ENCODE assay signal across 2 cellular contexts in the genomic region with DNA sequence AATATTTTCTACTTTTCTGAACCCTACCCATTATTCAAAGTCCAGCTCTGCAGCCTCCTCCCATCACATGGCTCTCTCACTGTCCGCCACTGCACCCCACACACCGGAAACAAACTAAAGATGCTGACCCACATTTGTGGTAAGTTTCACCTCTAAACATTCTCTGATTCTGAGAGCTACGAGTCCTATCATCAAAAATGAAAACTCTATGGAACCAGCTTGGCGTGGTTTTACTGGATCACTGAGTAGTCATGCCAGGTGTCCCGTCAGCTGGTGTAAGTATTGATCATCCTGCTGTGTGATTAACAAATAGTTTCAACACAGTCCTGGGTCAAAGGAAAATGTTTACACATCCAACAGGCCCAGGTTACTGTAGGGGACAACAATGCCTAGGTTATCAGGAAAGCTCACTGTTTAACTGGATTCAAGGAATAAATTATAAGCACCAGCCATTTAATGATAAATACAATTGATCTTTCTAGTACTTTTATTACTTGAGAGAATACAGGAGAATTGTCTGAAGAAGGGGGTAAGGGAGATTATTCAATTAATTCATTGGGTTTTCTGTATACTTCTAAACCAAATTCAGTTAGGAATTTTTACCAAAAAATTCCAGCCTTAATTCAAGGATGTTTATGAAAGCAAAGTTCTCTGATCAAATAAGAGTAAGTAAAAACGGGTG.
TF ChIP-seq lines count a peak whose summit lies in the region.

No MANE protein-coding gene starts in this region.

TF ChIP-seq in HCT116, 20 proteins besides CTCF, POLR2A, EP300 and RAD21:
- TF ChIP-seq FOSL1 (IDR thresholded peaks at IDR 0.05; ENCODE audit: low read depth) (no peak), EZH2 (IDR thresholded peaks at IDR 0.05) (no peak), SP1 (IDR thresholded peaks at IDR 0.05; ENCODE audit: low read depth) (no peak), SIN3A (IDR thresholded peaks at IDR 0.05; ENCODE audit: low read depth) (no peak), YY1 (IDR thresholded peaks at IDR 0.05; ENCODE audit: extremely low read depth, insufficient replicate concordance, low read depth, low read length) (no peak), SRF (IDR thresholded peaks at IDR 0.05; ENCODE audit: low read depth) (no peak), ELF1 (IDR thresholded peaks at IDR 0.05; ENCODE audit: borderline replicate concordance, low read depth) (no peak), POLR2AphosphoS5 (IDR thresholded peaks at IDR 0.05; ENCODE audit: low read depth, low read length) (no peak), CEBPB (IDR thresholded peaks at IDR 0.05; ENCODE audit: low read depth) (no peak), ZFX (IDR thresholded peaks at IDR 0.05) (no peak), EGR1 (IDR thresholded peaks at IDR 0.05; ENCODE audit: low read depth) (no peak), TCF7L2 (IDR thresholded peaks at IDR 0.05; ENCODE audit: borderline replicate concordance, extremely low read depth, insufficient read depth, insufficient read length) (no peak)
- TF ChIP-seq, protein P1, sequence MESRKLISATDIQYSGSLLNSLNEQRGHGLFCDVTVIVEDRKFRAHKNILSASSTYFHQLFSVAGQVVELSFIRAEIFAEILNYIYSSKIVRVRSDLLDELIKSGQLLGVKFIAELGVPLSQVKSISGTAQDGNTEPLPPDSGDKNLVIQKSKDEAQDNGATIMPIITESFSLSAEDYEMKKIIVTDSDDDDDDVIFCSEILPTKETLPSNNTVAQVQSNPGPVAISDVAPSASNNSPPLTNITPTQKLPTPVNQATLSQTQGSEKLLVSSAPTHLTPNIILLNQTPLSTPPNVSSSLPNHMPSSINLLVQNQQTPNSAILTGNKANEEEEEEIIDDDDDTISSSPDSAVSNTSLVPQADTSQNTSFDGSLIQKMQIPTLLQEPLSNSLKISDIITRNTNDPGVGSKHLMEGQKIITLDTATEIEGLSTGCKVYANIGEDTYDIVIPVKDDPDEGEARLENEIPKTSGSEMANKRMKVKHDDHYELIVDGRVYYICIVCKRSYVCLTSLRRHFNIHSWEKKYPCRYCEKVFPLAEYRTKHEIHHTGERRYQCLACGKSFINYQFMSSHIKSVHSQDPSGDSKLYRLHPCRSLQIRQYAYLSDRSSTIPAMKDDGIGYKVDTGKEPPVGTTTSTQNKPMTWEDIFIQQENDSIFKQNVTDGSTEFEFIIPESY (IDR thresholded peaks at IDR 0.05; ENCODE audit: extremely low read depth, insufficient replicate concordance, low read length): no peak
- TF ChIP-seq, protein P2, sequence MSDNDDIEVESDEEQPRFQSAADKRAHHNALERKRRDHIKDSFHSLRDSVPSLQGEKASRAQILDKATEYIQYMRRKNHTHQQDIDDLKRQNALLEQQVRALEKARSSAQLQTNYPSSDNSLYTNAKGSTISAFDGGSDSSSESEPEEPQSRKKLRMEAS (IDR thresholded peaks at IDR 0.05): no peak
- TF ChIP-seq, protein P3, sequence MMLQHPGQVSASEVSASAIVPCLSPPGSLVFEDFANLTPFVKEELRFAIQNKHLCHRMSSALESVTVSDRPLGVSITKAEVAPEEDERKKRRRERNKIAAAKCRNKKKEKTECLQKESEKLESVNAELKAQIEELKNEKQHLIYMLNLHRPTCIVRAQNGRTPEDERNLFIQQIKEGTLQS (IDR thresholded peaks at IDR 0.05): no peak

TF ChIP-seq in HepG2, 621 proteins besides CTCF, POLR2A, EP300 and RAD21 (continued from another document and continues in another):
- peak; percentile 50; the same call in 1 of the 2 replicates for TF ChIP-seq RFXAP (CRISPR knock-in tag; IDR thresholded peaks at IDR 0.05; ENCODE audit: borderline replicate concordance)
- peak; percentile 64; the same call in 1 of the 2 replicates for TF ChIP-seq ZNF510 (CRISPR knock-in tag; IDR thresholded peaks at IDR 0.05; ENCODE audit: low read depth)
- no peak for TF ChIP-seq ZNF891 (CRISPR knock-in tag; IDR thresholded peaks at IDR 0.05)
- TF ChIP-seq ZNF367 (CRISPR knock-in tag; IDR thresholded peaks at IDR 0.05; ENCODE audit: borderline replicate concordance): no peak
- TF ChIP-seq ZNF205 (CRISPR knock-in tag; IDR thresholded peaks at IDR 0.05): no peak; the same call in 1 of the 2 replicates
- 0 out of 2 replicates have a peak, but pooled peaks have one; percentile 29 for TF ChIP-seq KLF12 (CRISPR knock-in tag; IDR thresholded peaks at IDR 0.05; ENCODE audit: borderline replicate concordance)
- TF ChIP-seq ISX (CRISPR knock-in tag; conservative IDR thresholded peaks at IDR 0.05): no peak
- no peak for TF ChIP-seq ZNF24 (IDR thresholded peaks at IDR 0.05)
- TF ChIP-seq SMARCE1 (IDR thresholded peaks at IDR 0.05; ENCODE audit: borderline replicate concordance): no peak
- no peak for TF ChIP-seq YY1 (IDR thresholded peaks at IDR 0.05; ENCODE audit: insufficient read depth, insufficient replicate concordance, low read depth, low read length)
- no peak for TF ChIP-seq MTA1 (CRISPR knock-in tag; IDR thresholded peaks at IDR 0.05; ENCODE audit: borderline replicate concordance)
- no peak for TF ChIP-seq ZFP62 (CRISPR knock-in tag; IDR thresholded peaks at IDR 0.05)
- no peak; the same call in 1 of the 2 replicates for TF ChIP-seq MIER2 (CRISPR knock-in tag; IDR thresholded peaks at IDR 0.05)
- TF ChIP-seq, protein P4, sequence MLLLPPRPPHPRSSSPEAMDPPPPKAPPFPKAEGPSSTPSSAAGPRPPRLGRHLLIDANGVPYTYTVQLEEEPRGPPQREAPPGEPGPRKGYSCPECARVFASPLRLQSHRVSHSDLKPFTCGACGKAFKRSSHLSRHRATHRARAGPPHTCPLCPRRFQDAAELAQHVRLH (CRISPR knock-in tag; IDR thresholded peaks at IDR 0.05; ENCODE audit: borderline replicate concordance, low read depth): peak; percentile 45; the same call in 1 of the 2 replicates
- TF ChIP-seq SNRNP70 (IDR thresholded peaks at IDR 0.05; ENCODE audit: low read depth, low read length): no peak
- TF ChIP-seq BRCA1 (CRISPR knock-in tag; IDR thresholded peaks at IDR 0.05): no peak
- TF ChIP-seq, protein P5, sequence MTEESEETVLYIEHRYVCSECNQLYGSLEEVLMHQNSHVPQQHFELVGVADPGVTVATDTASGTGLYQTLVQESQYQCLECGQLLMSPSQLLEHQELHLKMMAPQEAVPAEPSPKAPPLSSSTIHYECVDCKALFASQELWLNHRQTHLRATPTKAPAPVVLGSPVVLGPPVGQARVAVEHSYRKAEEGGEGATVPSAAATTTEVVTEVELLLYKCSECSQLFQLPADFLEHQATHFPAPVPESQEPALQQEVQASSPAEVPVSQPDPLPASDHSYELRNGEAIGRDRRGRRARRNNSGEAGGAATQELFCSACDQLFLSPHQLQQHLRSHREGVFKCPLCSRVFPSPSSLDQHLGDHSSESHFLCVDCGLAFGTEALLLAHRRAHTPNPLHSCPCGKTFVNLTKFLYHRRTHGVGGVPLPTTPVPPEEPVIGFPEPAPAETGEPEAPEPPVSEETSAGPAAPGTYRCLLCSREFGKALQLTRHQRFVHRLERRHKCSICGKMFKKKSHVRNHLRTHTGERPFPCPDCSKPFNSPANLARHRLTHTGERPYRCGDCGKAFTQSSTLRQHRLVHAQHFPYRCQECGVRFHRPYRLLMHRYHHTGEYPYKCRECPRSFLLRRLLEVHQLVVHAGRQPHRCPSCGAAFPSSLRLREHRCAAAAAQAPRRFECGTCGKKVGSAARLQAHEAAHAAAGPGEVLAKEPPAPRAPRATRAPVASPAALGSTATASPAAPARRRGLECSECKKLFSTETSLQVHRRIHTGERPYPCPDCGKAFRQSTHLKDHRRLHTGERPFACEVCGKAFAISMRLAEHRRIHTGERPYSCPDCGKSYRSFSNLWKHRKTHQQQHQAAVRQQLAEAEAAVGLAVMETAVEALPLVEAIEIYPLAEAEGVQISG (CRISPR knock-in tag; IDR thresholded peaks at IDR 0.05): peak; percentile 73
- no peak for TF ChIP-seq ZNF713 (CRISPR knock-in tag; IDR thresholded peaks at IDR 0.05)
- no peak for TF ChIP-seq WIZ (CRISPR knock-in tag; IDR thresholded peaks at IDR 0.05)
- TF ChIP-seq, protein P6, sequence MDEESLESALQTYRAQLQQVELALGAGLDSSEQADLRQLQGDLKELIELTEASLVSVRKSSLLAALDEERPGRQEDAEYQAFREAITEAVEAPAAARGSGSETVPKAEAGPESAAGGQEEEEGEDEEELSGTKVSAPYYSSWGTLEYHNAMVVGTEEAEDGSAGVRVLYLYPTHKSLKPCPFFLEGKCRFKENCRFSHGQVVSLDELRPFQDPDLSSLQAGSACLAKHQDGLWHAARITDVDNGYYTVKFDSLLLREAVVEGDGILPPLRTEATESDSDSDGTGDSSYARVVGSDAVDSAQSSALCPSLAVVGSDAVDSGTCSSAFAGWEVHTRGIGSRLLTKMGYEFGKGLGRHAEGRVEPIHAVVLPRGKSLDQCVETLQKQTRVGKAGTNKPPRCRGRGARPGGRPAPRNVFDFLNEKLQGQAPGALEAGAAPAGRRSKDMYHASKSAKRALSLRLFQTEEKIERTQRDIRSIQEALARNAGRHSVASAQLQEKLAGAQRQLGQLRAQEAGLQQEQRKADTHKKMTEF (CRISPR knock-in tag; IDR thresholded peaks at IDR 0.05): peak; percentile 85
- TF ChIP-seq GFI1 (CRISPR knock-in tag; IDR thresholded peaks at IDR 0.05; ENCODE audit: borderline replicate concordance): peak; percentile 62; the same call in 1 of the 2 replicates
- TF ChIP-seq DNMT1 (CRISPR knock-in tag; IDR thresholded peaks at IDR 0.05): no peak
- TF ChIP-seq ZNF816 (CRISPR knock-in tag; IDR thresholded peaks at IDR 0.05; ENCODE audit: borderline replicate concordance): peak; percentile 83
- TF ChIP-seq HOXD1 (CRISPR knock-in tag; IDR thresholded peaks at IDR 0.05): peak; percentile 54; the same call in 1 of the 2 replicates
- TF ChIP-seq, protein P7, sequence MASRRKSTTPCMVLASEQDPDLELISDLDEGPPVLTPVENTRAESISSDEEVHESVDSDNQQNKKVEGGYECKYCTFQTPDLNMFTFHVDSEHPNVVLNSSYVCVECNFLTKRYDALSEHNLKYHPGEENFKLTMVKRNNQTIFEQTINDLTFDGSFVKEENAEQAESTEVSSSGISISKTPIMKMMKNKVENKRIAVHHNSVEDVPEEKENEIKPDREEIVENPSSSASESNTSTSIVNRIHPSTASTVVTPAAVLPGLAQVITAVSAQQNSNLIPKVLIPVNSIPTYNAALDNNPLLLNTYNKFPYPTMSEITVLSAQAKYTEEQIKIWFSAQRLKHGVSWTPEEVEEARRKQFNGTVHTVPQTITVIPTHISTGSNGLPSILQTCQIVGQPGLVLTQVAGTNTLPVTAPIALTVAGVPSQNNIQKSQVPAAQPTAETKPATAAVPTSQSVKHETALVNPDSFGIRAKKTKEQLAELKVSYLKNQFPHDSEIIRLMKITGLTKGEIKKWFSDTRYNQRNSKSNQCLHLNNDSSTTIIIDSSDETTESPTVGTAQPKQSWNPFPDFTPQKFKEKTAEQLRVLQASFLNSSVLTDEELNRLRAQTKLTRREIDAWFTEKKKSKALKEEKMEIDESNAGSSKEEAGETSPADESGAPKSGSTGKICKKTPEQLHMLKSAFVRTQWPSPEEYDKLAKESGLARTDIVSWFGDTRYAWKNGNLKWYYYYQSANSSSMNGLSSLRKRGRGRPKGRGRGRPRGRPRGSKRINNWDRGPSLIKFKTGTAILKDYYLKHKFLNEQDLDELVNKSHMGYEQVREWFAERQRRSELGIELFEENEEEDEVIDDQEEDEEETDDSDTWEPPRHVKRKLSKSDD (CRISPR knock-in tag; IDR thresholded peaks at IDR 0.05; ENCODE audit: low read depth): no peak
- TF ChIP-seq, protein P8, sequence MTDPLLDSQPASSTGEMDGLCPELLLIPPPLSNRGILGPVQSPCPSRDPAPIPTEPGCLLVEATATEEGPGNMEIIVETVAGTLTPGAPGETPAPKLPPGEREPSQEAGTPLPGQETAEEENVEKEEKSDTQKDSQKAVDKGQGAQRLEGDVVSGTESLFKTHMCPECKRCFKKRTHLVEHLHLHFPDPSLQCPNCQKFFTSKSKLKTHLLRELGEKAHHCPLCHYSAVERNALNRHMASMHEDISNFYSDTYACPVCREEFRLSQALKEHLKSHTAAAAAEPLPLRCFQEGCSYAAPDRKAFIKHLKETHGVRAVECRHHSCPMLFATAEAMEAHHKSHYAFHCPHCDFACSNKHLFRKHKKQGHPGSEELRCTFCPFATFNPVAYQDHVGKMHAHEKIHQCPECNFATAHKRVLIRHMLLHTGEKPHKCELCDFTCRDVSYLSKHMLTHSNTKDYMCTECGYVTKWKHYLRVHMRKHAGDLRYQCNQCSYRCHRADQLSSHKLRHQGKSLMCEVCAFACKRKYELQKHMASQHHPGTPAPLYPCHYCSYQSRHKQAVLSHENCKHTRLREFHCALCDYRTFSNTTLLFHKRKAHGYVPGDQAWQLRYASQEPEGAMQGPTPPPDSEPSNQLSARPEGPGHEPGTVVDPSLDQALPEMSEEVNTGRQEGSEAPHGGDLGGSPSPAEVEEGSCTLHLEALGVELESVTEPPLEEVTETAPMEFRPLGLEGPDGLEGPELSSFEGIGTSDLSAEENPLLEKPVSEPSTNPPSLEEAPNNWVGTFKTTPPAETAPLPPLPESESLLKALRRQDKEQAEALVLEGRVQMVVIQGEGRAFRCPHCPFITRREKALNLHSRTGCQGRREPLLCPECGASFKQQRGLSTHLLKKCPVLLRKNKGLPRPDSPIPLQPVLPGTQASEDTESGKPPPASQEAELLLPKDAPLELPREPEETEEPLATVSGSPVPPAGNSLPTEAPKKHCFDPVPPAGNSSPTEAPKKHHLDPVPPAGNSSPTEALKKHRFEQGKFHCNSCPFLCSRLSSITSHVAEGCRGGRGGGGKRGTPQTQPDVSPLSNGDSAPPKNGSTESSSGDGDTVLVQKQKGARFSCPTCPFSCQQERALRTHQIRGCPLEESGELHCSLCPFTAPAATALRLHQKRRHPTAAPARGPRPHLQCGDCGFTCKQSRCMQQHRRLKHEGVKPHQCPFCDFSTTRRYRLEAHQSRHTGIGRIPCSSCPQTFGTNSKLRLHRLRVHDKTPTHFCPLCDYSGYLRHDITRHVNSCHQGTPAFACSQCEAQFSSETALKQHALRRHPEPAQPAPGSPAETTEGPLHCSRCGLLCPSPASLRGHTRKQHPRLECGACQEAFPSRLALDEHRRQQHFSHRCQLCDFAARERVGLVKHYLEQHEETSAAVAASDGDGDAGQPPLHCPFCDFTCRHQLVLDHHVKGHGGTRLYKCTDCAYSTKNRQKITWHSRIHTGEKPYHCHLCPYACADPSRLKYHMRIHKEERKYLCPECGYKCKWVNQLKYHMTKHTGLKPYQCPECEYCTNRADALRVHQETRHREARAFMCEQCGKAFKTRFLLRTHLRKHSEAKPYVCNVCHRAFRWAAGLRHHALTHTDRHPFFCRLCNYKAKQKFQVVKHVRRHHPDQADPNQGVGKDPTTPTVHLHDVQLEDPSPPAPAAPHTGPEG (CRISPR knock-in tag; IDR thresholded peaks at IDR 0.05): peak; percentile 50; the same call in 1 of the 2 replicates
- peak; percentile 86 for TF ChIP-seq ETV5 (CRISPR knock-in tag; IDR thresholded peaks at IDR 0.05; ENCODE audit: borderline replicate concordance)
- no peak for TF ChIP-seq HNRNPK (IDR thresholded peaks at IDR 0.05; ENCODE audit: low read depth, low read length, poor library complexity, severe bottlenecking)
- peak; percentile 51; the same call in 1 of the 2 replicates for TF ChIP-seq ZNF768 (CRISPR knock-in tag; IDR thresholded peaks at IDR 0.05)
- TF ChIP-seq ZNF629 (CRISPR knock-in tag; conservative IDR thresholded peaks at IDR 0.05): peak; percentile 69
- no peak for TF ChIP-seq SRF (IDR thresholded peaks at IDR 0.05; ENCODE audit: low read depth, low read length)
